In genomic region chrX:19924285-19924684, GRCh38 we compare ENCODE assay signal across 18 cellular contexts.
DNase-seq lines count a peak whose midpoint lies in the region; FAIRE-seq and TF ChIP-seq lines count a peak whose summit lies in the region.
"Had no signal": no experiment of that assay in that cellular context is flagged by ENCODE, and none has a peak within 500 bp of the region (broad histone marks: within the 10 kb centered on the region; RNA-seq: fewer than 3 reads in every experiment).

No MANE protein-coding gene starts in this region.

- H3K4me3 ChIP-seq in NB4 (ENCODE audit: low read depth, low read length): no peak overlapping the region
- H3K4me3 ChIP-seq in astrocyte of the spinal cord (ENCODE audit: low read depth, low read length): no peak overlapping the region
- H3K4me3 ChIP-seq: spleen had no signal

- no peak for TF ChIP-seq POLR2A in NB4 (IDR thresholded peaks at IDR 0.05; ENCODE audit: extremely low read depth, insufficient read length)

- TF ChIP-seq CTCF in NB4 (IDR thresholded peaks at IDR 0.05; ENCODE audit: low read depth, low read length): no peak
- no peak for TF ChIP-seq CTCF in astrocyte of the spinal cord (IDR thresholded peaks at IDR 0.05; ENCODE audit: low read depth, low read length)

- in situ Hi-C loops in astrocyte of the spinal cord (cut with HindIII; ENCODE audit: low sequenced_read_pairs): no loop called here

- DNase-seq in GM19239 (ENCODE audit: insufficient read length, low spot score) (no peak), NB4 (ENCODE audit: low read depth) (peak; percentile 61), astrocyte of the spinal cord (ENCODE audit: low read depth, low spot score) (peak; percentile 7), pons (ENCODE audit: low spot score) (peak; percentile 48), NCI-H446 (lab: John Stamatoyannopoulos, UW) (no peak), SHP77 (lab: John Stamatoyannopoulos, UW) (no peak), NCI-H1092 treated with DMSO at 0.1 percent for 48 hours (lab: John Stamatoyannopoulos, UW) (no peak), iPS-NIHi11 (ENCODE audit: low spot score) (no peak)
- DNase-seq: activated CD8-positive, alpha-beta memory T cell treated with anti-CD3 and anti-CD28 coated beads for 24 hours; activated naive CD8-positive, alpha-beta T cell treated with anti-CD3 and anti-CD28 coated beads, Interleukin-2, amount 50 U/mL, for 24 hours; cerebellar nuclear complex; DMS53; foreskin fibroblast; NCI-H1694; spleen; stimulated activated naive B cell treated with anti-CD40 and anti-IgM and Interleukin-4, amounts not matched to agents 10 μg/mL and 1 μg/mL and 100 μg/mL, for 72 hours; trophoblast cell had no signal

- FAIRE-seq in GM19239 (lab: Jason Lieb, UNC): peak; percentile 78
- FAIRE-seq: endometrium had no signal

Comparison
In these comparisons a context has a peak if more than half of its experiments do, and no peak if none do; other contexts are left out.
1. DNase-seq: peak in NB4 (single experiment), astrocyte of the spinal cord (single experiment) and pons (single experiment); none in GM19239 (single experiment), NCI-H446 (0 of 2), SHP77 (0 of 2), NCI-H1092 treated with DMSO at 0.1 percent for 48 hours (single experiment) and iPS-NIHi11 (single experiment).